Comparison of ENCODE assay signal across 13 cellular contexts in genomic region chr2:46306988-46307655, GRCh38. TPM values are rescaled to one million over a fixed set of nuclear protein-coding genes. Genes with fewer than 3 reads are reported as not detected.
DNase-seq lines count a peak whose midpoint lies in the region; ATAC-seq and TF ChIP-seq lines count a peak whose summit lies in the region.
"Had no signal": no experiment of that assay in that cellular context is flagged by ENCODE, and none has a peak within 500 bp of the region (broad histone marks: within the 10 kb centered on the region; RNA-seq: fewer than 3 reads in every experiment).

No MANE protein-coding gene starts in this region.

- H3K4me3 ChIP-seq in ascending aorta (no peak overlapping the region), stomach (peak overlapping the region in 1 of 4 donors; percentile 13)
- H3K4me3 ChIP-seq: GM12878, GM23338 had no signal

- H3K4me1 ChIP-seq in ascending aorta (peaks cover 32 to 69% of the 10 kb centered on the region in 2 donors), stomach (peaks cover 56 to 95% (median 75%) of the 10 kb centered on the region in 4 donors)

- intact Hi-C loops in ascending aorta (cut with DNase I) (no loop called here), left colon (cut with DNase I, micrococcal nuclease) (no loop called here), stomach (cut with DNase I; ENCODE audit: low total_unique reads) (no loop called here)

- TF ChIP-seq EP300 in stomach (IDR thresholded peaks at IDR 0.05) = no peak

- DNase-seq in HT-29 (ENCODE audit: low spot score) = peak; percentile 67
- no peak for DNase-seq in ascending aorta (ENCODE audit: low spot score in 2 of 2)
- DNase-seq in left colon = no peak
- DNase-seq in stomach = no peak
- DNase-seq in NCI-H2081 treated with DMSO at 0.1 percent for 48 hours (lab: John Stamatoyannopoulos, UW) = no peak
- DNase-seq in nucleus accumbens (lab: John Stamatoyannopoulos, UW) = no peak
- DNase-seq in GDM1 (lab: John Stamatoyannopoulos, UW) = no peak
- DNase-seq: activated CD4-positive, alpha-beta T cell treated with anti-CD3 and anti-CD28 coated beads for 4 hours; stimulated activated CD4-positive, alpha-beta T cell treated with anti-CD3 and anti-CD28 coated beads, Interleukin-4, amount 100 ng/mL, for 24 hours; stimulated activated naive CD8-positive, alpha-beta T cell treated with anti-CD3 and anti-CD28 coated beads, Interleukin-15, Interleukin-2, amounts not matched to agents 100 U/mL and 50 U/mL, for 24 hours had no signal

- H3K27ac ChIP-seq in ascending aorta (peak overlapping the region; percentile 82 to 95), stomach (peak overlapping the region; percentile 65 to 82 (median 78))

- H3K9me3 ChIP-seq in ascending aorta (no peaks in the 10 kb centered on the region), stomach (no peaks in the 10 kb centered on the region)

- no peaks in the 10 kb centered on the region for H3K27me3 ChIP-seq in ascending aorta
- no peaks in the 10 kb centered on the region for H3K27me3 ChIP-seq in stomach

- ATAC-seq in left colon (peak; percentile 77), GM19452 (IDR thresholded peaks at IDR 0.05; ENCODE audit: unreplicated experiment) (no peak)
- ATAC-seq: stimulated activated naive CD8-positive, alpha-beta T cell treated with anti-CD3 and anti-CD28 coated beads, Interleukin-15, Interleukin-2, amounts not matched to agents 100 U/mL and 50 U/mL, for 24 hours had no signal

- 42 to 52% (median 49%) methylated on average over 8 of the region's 8 CpGs for WGBS in stomach, 5 donors

- H3K36me3 ChIP-seq in ascending aorta (no peaks in the 10 kb centered on the region), stomach (no peaks in the 10 kb centered on the region)

- no peak for TF ChIP-seq CTCF in ascending aorta (IDR thresholded peaks at IDR 0.05)
- no peak for TF ChIP-seq CTCF in stomach (IDR thresholded peaks at IDR 0.05)

- no peak for TF ChIP-seq POLR2A in stomach (IDR thresholded peaks at IDR 0.05)

RNA-seq across cellular contexts. Expression of gene EPAS1, which starts 9.9 kb away (rescaled TPM):
- total RNA-seq in HT-29 (2014; rRNA removed; shearing (Covaris generic)) = 20.7 and 24.0 TPM in 2 replicates
- total RNA-seq in ascending aorta (1,738 TPM), left colon (100 to 1,000 TPM; 155 to 226 TPM), stomach (100 to 1,000 TPM in 4 of 5 donors, 10 to 100 TPM in 1; 69.0 to 217 (median 156) TPM)
- polyA plus RNA-seq in stomach = 10 to 100 TPM; 35.1 to 82.6 (median 47.1) TPM
